ENCODE assay signal across 1 cellular context in the genomic region with DNA sequence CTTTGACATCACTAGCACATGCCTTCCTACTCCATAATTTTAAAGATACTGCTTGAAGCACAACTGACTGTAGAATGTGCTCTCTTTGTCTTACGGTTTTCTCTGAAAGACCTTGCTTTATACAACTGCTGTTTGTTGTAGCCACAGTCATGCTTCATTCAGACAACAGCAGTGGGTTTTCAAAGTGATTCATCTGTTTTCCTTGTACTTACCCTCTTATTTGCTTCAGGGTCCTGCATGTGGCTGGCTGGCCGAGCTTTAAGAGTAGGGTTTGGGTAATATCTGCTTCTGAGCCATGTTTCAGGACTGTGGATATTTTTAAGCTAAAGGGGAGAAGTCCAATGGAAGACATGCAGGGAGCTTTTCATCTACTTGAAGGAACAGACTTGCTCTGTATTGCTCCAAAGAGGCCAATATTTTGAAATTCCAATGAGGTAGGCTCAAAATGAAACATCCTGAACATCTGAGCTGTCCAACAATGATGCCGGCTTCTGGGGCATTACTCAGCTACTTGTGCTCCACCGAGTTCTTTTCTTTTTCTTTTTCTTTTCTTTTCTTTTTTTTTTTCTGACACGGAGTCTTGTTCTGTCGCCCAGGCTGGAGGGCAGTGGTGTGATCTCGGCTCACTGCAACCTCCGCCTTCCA.
TF ChIP-seq lines count a peak whose summit lies in the region.

No MANE protein-coding gene starts in this region.

TF ChIP-seq in endothelial cell of umbilical vein, 7 proteins besides CTCF, POLR2A, EP300 and RAD21 (continued from another document):
- TF ChIP-seq JUN (IDR thresholded peaks at IDR 0.05; ENCODE audit: borderline replicate concordance, insufficient read depth, insufficient read length, low read depth) (no peak), POLR2AphosphoS5 (IDR thresholded peaks at IDR 0.05; ENCODE audit: insufficient read depth, low read depth, low read length) (no peak), EZH2 (IDR thresholded peaks at IDR 0.05; ENCODE audit: borderline replicate concordance, low read depth, low read length, severe bottlenecking) (no peak), MYC (IDR thresholded peaks at IDR 0.05; ENCODE audit: low read depth, low read length) (no peak)
- TF ChIP-seq, protein P1, sequence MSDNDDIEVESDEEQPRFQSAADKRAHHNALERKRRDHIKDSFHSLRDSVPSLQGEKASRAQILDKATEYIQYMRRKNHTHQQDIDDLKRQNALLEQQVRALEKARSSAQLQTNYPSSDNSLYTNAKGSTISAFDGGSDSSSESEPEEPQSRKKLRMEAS (IDR thresholded peaks at IDR 0.05; ENCODE audit: insufficient read depth, insufficient read length), result no peak
TF ChIP-seq in endothelial cell of umbilical vein: peak in this region for 0.
